Comparison of ENCODE assay signal across 9 cellular contexts in genomic region chr15:74040115-74040850, GRCh38. TPM values are rescaled to one million over a fixed set of nuclear protein-coding genes. Genes with fewer than 3 reads are reported as not detected.
A peak's percentile ranks its signal among the peaks of the same experiment; 100 is the strongest.
DNase-seq lines count a peak whose midpoint lies in the region; ATAC-seq, FAIRE-seq and TF ChIP-seq lines count a peak whose summit lies in the region.
"Had no signal": no experiment of that assay in that cellular context is flagged by ENCODE, and none has a peak within 500 bp of the region (broad histone marks: within the 10 kb centered on the region; RNA-seq: fewer than 3 reads in every experiment).

No MANE protein-coding gene starts in this region.

- H3K4me3 Mint-ChIP-seq in CD8-positive, alpha-beta T cell, result no peak overlapping the region

- no peaks in the 10 kb centered on the region for H3K9me3 ChIP-seq in CD8-positive, alpha-beta T cell (ENCODE audit: low read length)
- H3K9me3 ChIP-seq in SJCRH30 (replicated peaks), result no peaks in the 10 kb centered on the region
- H3K9me3 ChIP-seq in fibroblast of lung (ENCODE audit: control insufficient read depth, insufficient read depth, low read depth, low read length), result no peaks in the 10 kb centered on the region
- H3K9me3 ChIP-seq in pancreas, result no peaks in the 10 kb centered on the region

- DNase-seq in CD8-positive, alpha-beta T cell, result no peak
- DNase-seq in SJCRH30, result peak; percentile 85 to 87
- DNase-seq in fibroblast of lung (ENCODE audit: low read depth in 2 of 2), result peak; percentile 89 to 91
- DNase-seq in pancreas, result peak in 1 of 6 donors; percentile 18
- DNase-seq in germinal center (ENCODE audit: low spot score), result no peak
- DNase-seq in ureter (ENCODE audit: low spot score), result no peak
- no peak for DNase-seq in NCI-H510A treated with DMSO at 0.1 percent for 48 hours (lab: John Stamatoyannopoulos, UW)
- DNase-seq: activated naive CD4-positive, alpha-beta T cell treated with Interleukin-2 at 50 U/mL for 16 hours had no signal

- peak overlapping the region; percentile 30 for H3K27ac Mint-ChIP-seq in CD8-positive, alpha-beta T cell

- no peak for TF ChIP-seq CTCF in CD8-positive, alpha-beta T cell (IDR thresholded peaks at IDR 0.05)
- TF ChIP-seq CTCF in fibroblast of lung (conservative IDR thresholded peaks at IDR 0.05 in 1 of 2, IDR thresholded peaks at IDR 0.05 in 1 of 2; ENCODE audit: low read depth in 1 of 2, low read length in 2 of 2) (no peak), pancreas (IDR thresholded peaks at IDR 0.05) (no peak)

- intact Hi-C loops in CD8-positive, alpha-beta T cell (cut with DNase I, micrococcal nuclease), result no loop called here
- intact Hi-C loops in pancreas (cut with DNase I), result no loop called here

- H2AFZ ChIP-seq in fibroblast of lung (ENCODE audit: low read length), result no peak overlapping the region

- no peak for ATAC-seq in CD8-positive, alpha-beta T cell
- ATAC-seq in pancreas (peak in 3 of 4 donors; percentile 36 to 44 (median 43)), HG02571 (IDR thresholded peaks at IDR 0.05; ENCODE audit: unreplicated experiment) (no peak)

- FAIRE-seq in pancreas (lab: Jason Lieb, UNC), result no peak

- POLR2A ChIA-PET in CD8-positive, alpha-beta T cell (lab: Charles Lee), result no interaction called here

- no peaks in the 10 kb centered on the region for H3K4me1 ChIP-seq in CD8-positive, alpha-beta T cell (ENCODE audit: insufficient read depth, low read length)
- H3K4me1 ChIP-seq in SJCRH30, result peaks cover 27% of the 10 kb centered on the region
- H3K4me1 ChIP-seq in fibroblast of lung (ENCODE audit: control insufficient read depth, extremely low read depth, insufficient read depth, low read length), result peaks cover 27% of the 10 kb centered on the region
- no peaks in the 10 kb centered on the region for H3K4me1 ChIP-seq in pancreas

- H3K27me3 ChIP-seq in CD8-positive, alpha-beta T cell (ENCODE audit: insufficient read depth, low read length), result no peaks in the 10 kb centered on the region
- H3K27me3 ChIP-seq in SJCRH30, result no peaks in the 10 kb centered on the region
- H3K27me3 ChIP-seq in fibroblast of lung (ENCODE audit: control insufficient read depth, insufficient read depth, low read length), result no peaks in the 10 kb centered on the region
- no peaks in the 10 kb centered on the region for H3K27me3 ChIP-seq in pancreas

- H3K9ac ChIP-seq in fibroblast of lung (ENCODE audit: insufficient read depth, low read length), result no peak overlapping the region

- peaks cover 21% of the 10 kb centered on the region for H3K36me3 ChIP-seq in CD8-positive, alpha-beta T cell (ENCODE audit: insufficient read depth, low read length)
- H3K36me3 ChIP-seq in SJCRH30 (no peaks in the 10 kb centered on the region), fibroblast of lung (ENCODE audit: control insufficient read depth, insufficient read depth, low read length) (peaks cover 16% of the 10 kb centered on the region), pancreas (peaks cover 0 to 5% (median 0%) of the 10 kb centered on the region in 3 donors)

- H3K4me3 ChIP-seq in CD8-positive, alpha-beta T cell (ENCODE audit: low read depth, low read length), result no peak overlapping the region
- no peak overlapping the region for H3K4me3 ChIP-seq in SJCRH30
- no peak overlapping the region for H3K4me3 ChIP-seq in fibroblast of lung (replicated peaks in 1 of 4; ENCODE audit: control extremely low read depth in 1 of 4, insufficient read depth in 1 of 4, low read depth in 3 of 4, low read length in 4 of 4)
- no peak overlapping the region for H3K4me3 ChIP-seq in pancreas

- 85 to 90% methylated on average over 7 of the region's 7 CpGs for WGBS in pancreas, 2 donors

- no peak overlapping the region for H3K27ac ChIP-seq in CD8-positive, alpha-beta T cell (ENCODE audit: low read depth, low read length)
- H3K27ac ChIP-seq in SJCRH30, result peak overlapping the region; percentile 58
- H3K27ac ChIP-seq in fibroblast of lung (ENCODE audit: insufficient read depth, low read length), result peak overlapping the region; percentile 79
- H3K27ac ChIP-seq in pancreas, result peak overlapping the region in 1 of 4 donors; percentile 47

- CTCF ChIA-PET in CD8-positive, alpha-beta T cell (lab: Charles Lee), result interaction anchor here (0.9 to 1.6 kb wide), 6 partner anchors 8 to 89 kb away, joined by 3 to 5 read pairs (median 5); no protein-coding TSS in a partner anchor

- H3K27me3 Mint-ChIP-seq in CD8-positive, alpha-beta T cell (ENCODE audit: low read depth), result no peaks in the 10 kb centered on the region

- no peak overlapping the region for H3K4me2 ChIP-seq in fibroblast of lung (ENCODE audit: extremely low read depth, insufficient read depth, low read length)

- no peaks in the 10 kb centered on the region for H4K20me1 ChIP-seq in fibroblast of lung (ENCODE audit: control insufficient read depth, extremely low read depth, insufficient read depth, low read length)

- H3K79me2 ChIP-seq in fibroblast of lung (ENCODE audit: control insufficient read depth, insufficient read depth, low read length), result no peaks in the 10 kb centered on the region

- peaks cover 52% of the 10 kb centered on the region for H3K36me3 Mint-ChIP-seq in CD8-positive, alpha-beta T cell

- H3K9me3 Mint-ChIP-seq in CD8-positive, alpha-beta T cell, result no peaks in the 10 kb centered on the region

- no peaks in the 10 kb centered on the region for H3K4me1 Mint-ChIP-seq in CD8-positive, alpha-beta T cell (ENCODE audit: low read depth)

RNA-seq across cellular contexts. Expression of gene GOLGA6A, which starts 42.1 kb away (rescaled TPM):
- total RNA-seq in CD8-positive, alpha-beta T cell, result not detected
- not detected in 2 replicates for total RNA-seq in SJCRH30 (2014; rRNA removed; shearing (Covaris generic))
- under 0.01 TPM in 1 of 2 replicates, not detected in the other for total RNA-seq in fibroblast of lung
- polyA plus RNA-seq in fibroblast of lung, result not detected in 2 replicates
- not detected in 2 replicates for polyA plus RNA-seq in fibroblast of lung (2012)
- polyA minus RNA-seq in fibroblast of lung (ENCODE audit: low replicate concordance), result not detected in 2 replicates
- not detected for total RNA-seq in pancreas
- not detected for polyA plus RNA-seq in pancreas
- total RNA-seq in ureter, result not detected

RNA-seq across cellular contexts. Expression of gene PML, which starts 45.8 kb away (rescaled TPM):
- 10 to 100 TPM; 29.2 to 29.6 TPM for total RNA-seq in CD8-positive, alpha-beta T cell
- 9.8 and 11.7 TPM in 2 replicates for total RNA-seq in SJCRH30 (2014; rRNA removed; shearing (Covaris generic))
- total RNA-seq in fibroblast of lung (16.4 and 34.0 TPM in 2 replicates), pancreas (10 to 100 TPM; 10.6 to 31.7 (median 13.0) TPM), ureter (102 TPM)
- polyA plus RNA-seq in fibroblast of lung (11.1 and 15.5 TPM in 2 replicates), pancreas (10 to 100 TPM; 17.6 to 19.1 TPM)
- 54.7 and 63.1 TPM in 2 replicates for polyA plus RNA-seq in fibroblast of lung (2012)
- polyA minus RNA-seq in fibroblast of lung (ENCODE audit: low replicate concordance), result 101 and 102 TPM in 2 replicates

RNA-seq across cellular contexts. Expression of gene STOML1, which starts 48.2 kb away (rescaled TPM):
- 1 to 10 TPM; 2.5 to 4.8 TPM for total RNA-seq in CD8-positive, alpha-beta T cell
- total RNA-seq in SJCRH30 (2014; rRNA removed; shearing (Covaris generic)), result 3.0 and 5.1 TPM in 2 replicates
- 9.2 and 24.8 TPM in 2 replicates for total RNA-seq in fibroblast of lung
- polyA plus RNA-seq in fibroblast of lung, result 8.7 and 9.8 TPM in 2 replicates
- polyA plus RNA-seq in fibroblast of lung (2012), result 17.9 and 21.1 TPM in 2 replicates
- polyA minus RNA-seq in fibroblast of lung (ENCODE audit: low replicate concordance), result 23.9 and 42.9 TPM in 2 replicates
- total RNA-seq in pancreas, result 10 to 100 TPM in 2 of 6 donors, 1 to 10 TPM in 4; 5.2 to 12.3 (median 6.9) TPM
- polyA plus RNA-seq in pancreas, result 10 to 100 TPM; 13.1 to 13.2 TPM
- total RNA-seq in ureter, result 15.0 TPM

Comparison
In these comparisons a context has a peak if more than half of its experiments do, and no peak if none do; other contexts are left out.
1. ATAC-seq: peak in pancreas (3 of 4); none in CD8-positive, alpha-beta T cell (single experiment) and HG02571 (single experiment).
2. DNase-seq: peak in SJCRH30 (2 of 2) and fibroblast of lung (2 of 2); none in CD8-positive, alpha-beta T cell (0 of 7), germinal center (single experiment), ureter (single experiment) and NCI-H510A treated with DMSO at 0.1 percent for 48 hours (single experiment).